In genomic region chr22:49930596-49931412, GRCh38 we compare ENCODE assay signal across 8 cellular contexts. TPM values are rescaled to one million over a fixed set of nuclear protein-coding genes. Genes with fewer than 3 reads are reported as not detected.
A peak's percentile ranks its signal among the peaks of the same experiment; 100 is the strongest.
DNase-seq lines count a peak whose midpoint lies in the region; ATAC-seq, FAIRE-seq and TF ChIP-seq lines count a peak whose summit lies in the region.

No MANE protein-coding gene starts in this region.

- H3K4me1 ChIP-seq in astrocyte (ENCODE audit: insufficient read depth, low read length) = peaks cover 7% of the 10 kb centered on the region

- H3K9me3 ChIP-seq in astrocyte (ENCODE audit: insufficient read depth, low read depth, low read length) = no peaks in the 10 kb centered on the region

- H3K27me3 ChIP-seq in astrocyte (ENCODE audit: insufficient read depth, low read length) = no peaks in the 10 kb centered on the region

- DNase-seq in NCI-H2171 treated with DMSO at 0.1 percent for 48 hours (lab: John Stamatoyannopoulos, UW) (peak; percentile 43), NCI-H2171 (lab: John Stamatoyannopoulos, UW) (no peak), HT-29 (ENCODE audit: low spot score) (peak; percentile 86), RPMI7951 (ENCODE audit: low read depth) (peak; percentile 71), astrocyte (ENCODE audit: low read depth) (peak; percentile 18), hepatic stellate cell (ENCODE audit: low spot score) (peak; percentile 82)
- DNase-seq in stimulated activated CD4-positive, alpha-beta T cell treated with anti-CD3 and anti-CD28 coated beads, Interleukin-4, amount 100 ng/mL, for 4 hours = peak; percentile 34 to 53

- no peak overlapping the region for H3K9ac ChIP-seq in astrocyte (ENCODE audit: low read length)

- no peaks in the 10 kb centered on the region for H3K36me3 ChIP-seq in astrocyte (ENCODE audit: insufficient read depth, low read length)

- H3K27ac ChIP-seq in astrocyte (ENCODE audit: low read depth, low read length) = no peak overlapping the region

- H3K27ac Mint-ChIP-seq in astrocyte (ENCODE audit: unreplicated experiment) = no peak overlapping the region

- no peak overlapping the region for H3K4me3 ChIP-seq in astrocyte (ENCODE audit: insufficient read depth, low read depth, low read length)

- no peak for ATAC-seq in GM21528 (IDR thresholded peaks at IDR 0.05; ENCODE audit: low FRiP score, unreplicated experiment)

- no peaks in the 10 kb centered on the region for H3K36me3 Mint-ChIP-seq in astrocyte (ENCODE audit: low read depth, unreplicated experiment)

- H3K79me2 ChIP-seq in astrocyte (ENCODE audit: insufficient read depth, low read length) = no peaks in the 10 kb centered on the region

- H4K20me1 ChIP-seq in astrocyte (ENCODE audit: insufficient read depth, low read length) = no peaks in the 10 kb centered on the region

- no peaks in the 10 kb centered on the region for H3K4me1 Mint-ChIP-seq in astrocyte (ENCODE audit: low read depth, unreplicated experiment)

- H3K4me2 ChIP-seq in astrocyte (ENCODE audit: low read length) = no peak overlapping the region

- no peak overlapping the region for H2AFZ ChIP-seq in astrocyte (ENCODE audit: low read depth, low read length)

- peaks cover 3% of the 10 kb centered on the region for H3K9me3 Mint-ChIP-seq in astrocyte (ENCODE audit: unreplicated experiment)

- no peak overlapping the region for H3K4me3 Mint-ChIP-seq in astrocyte (ENCODE audit: unreplicated experiment)

- peaks cover 19% of the 10 kb centered on the region for H3K27me3 Mint-ChIP-seq in astrocyte (ENCODE audit: low read depth, unreplicated experiment)

- peak; percentile 33 for TF ChIP-seq CTCF in astrocyte (IDR thresholded peaks at IDR 0.05; ENCODE audit: insufficient read depth, low read depth, low read length)

- no peak for FAIRE-seq in astrocyte (lab: Jason Lieb, UNC)

RNA-seq across cellular contexts. Expression of gene CRELD2, which starts 12.4 kb away (rescaled TPM):
- 70.4 and 75.0 TPM in 2 replicates for total RNA-seq in HT-29 (2014; rRNA removed; shearing (Covaris generic))
- total RNA-seq in RPMI7951 (2014; rRNA removed; shearing (Covaris generic)) = 49.7 and 56.7 TPM in 2 replicates
- 49.6 and 58.2 TPM in 2 replicates for total RNA-seq in astrocyte

RNA-seq across cellular contexts. Expression of gene ALG12, which starts 12.6 kb away (rescaled TPM):
- total RNA-seq in HT-29 (2014; rRNA removed; shearing (Covaris generic)) = 17.9 and 27.1 TPM in 2 replicates
- total RNA-seq in RPMI7951 (2014; rRNA removed; shearing (Covaris generic)) = 15.0 and 18.7 TPM in 2 replicates
- 23.8 and 26.2 TPM in 2 replicates for total RNA-seq in astrocyte

RNA-seq across cellular contexts. Expression of gene PIM3, which starts 29.8 kb away (rescaled TPM):
- 161 and 183 TPM in 2 replicates for total RNA-seq in HT-29 (2014; rRNA removed; shearing (Covaris generic))
- 9.3 and 12.7 TPM in 2 replicates for total RNA-seq in RPMI7951 (2014; rRNA removed; shearing (Covaris generic))
- 15.1 and 15.5 TPM in 2 replicates for total RNA-seq in astrocyte
